ENCODE assay signal across 30 cellular contexts in genomic region chr12:119200601-119201000, GRCh38. TPM values are rescaled to one million over a fixed set of nuclear protein-coding genes. Genes with fewer than 3 reads are reported as not detected.
"Had no signal": no experiment of that assay in that cellular context is flagged by ENCODE, and none has a peak within 500 bp of the region (broad histone marks: within the 10 kb centered on the region; RNA-seq: fewer than 3 reads in every experiment).

No MANE protein-coding gene starts in this region.

- H3K4me3 ChIP-seq: adrenal gland, K562, Peyer's patch had no signal

- ATAC-seq: activated naive CD4-positive, alpha-beta T cell treated with anti-CD3 and anti-CD28 coated beads, Interleukin-2, amount 50 U/mL, for 72 hours; activated T-cell treated with anti-CD3 and anti-CD28 coated beads, Interleukin-2, amount 50 U/mL, for 4 hours; K562; PC-3 had no signal

- H3K27ac ChIP-seq: adrenal gland, Peyer's patch, VCaP had no signal

- H3K27me3 ChIP-seq: adrenal gland, Peyer's patch had no signal

- H3K9me3 ChIP-seq: adrenal gland, Peyer's patch had no signal

- H3K36me3 ChIP-seq: adrenal gland, Peyer's patch had no signal

- DNase-seq: activated B cell treated with CpG ODN at 0.5 μM for 24 hours; activated CD4-positive, alpha-beta memory T cell treated with anti-CD3 and anti-CD28 coated beads for 36 hours; activated CD4-positive, alpha-beta T cell treated with anti-CD3 and anti-CD28 coated beads for 4 hours; activated CD4-positive, alpha-beta T cell treated with anti-CD3 and anti-CD28 coated beads, Interleukin-2, amount 50 U/mL, for 1 hour; activated CD4-positive, CD25-positive, alpha-beta regulatory T cell treated with anti-CD3 and anti-CD28 coated beads, Interleukin-2, amount 50 U/mL, for 72 hours; activated CD8-positive, alpha-beta memory T cell treated with anti-CD3 and anti-CD28 coated beads, Interleukin-2, amount 50 U/mL, for 4 hours; activated gamma-delta T cell treated with Interleukin-2 at 50 U/mL for 16 hours; activated naive CD4-positive, alpha-beta T cell treated with anti-CD3 and anti-CD28 coated beads for 36 hours; activated T-cell treated with anti-CD3 and anti-CD28 coated beads for 4 hours; activated T-cell treated with anti-CD3 and anti-CD28 coated beads, Interleukin-2, amount 50 U/mL, for 4 hours; adrenal gland; caudate nucleus; NCI-H1092 treated with DMSO at 0.1 percent for 48 hours; NCI-H1417 treated with DMSO at 0.1 percent for 48 hours; NCI-H187 treated with DMSO at 0.1 percent for 48 hours; NCI-H2081; NCI-H345; NCI-H524 treated with DMSO at 0.1 percent for 48 hours; PC-3; Peyer's patch; RPMI8226; SIG-M5; SW 1271; T-helper 1 cell; T-helper 2 cell; T-helper 9 cell had no signal

- H3K4me1 ChIP-seq: adrenal gland, Peyer's patch had no signal

RNA-seq across cellular contexts. Expression of gene HSPB8, which starts 21.9 kb away (rescaled TPM):
- total RNA-seq: activated B cell treated with CpG ODN at 0.5 μM for 24 hours; activated CD4-positive, alpha-beta memory T cell treated with anti-CD3 and anti-CD28 coated beads for 36 hours; activated naive CD4-positive, alpha-beta T cell treated with anti-CD3 and anti-CD28 coated beads for 36 hours; activated naive CD4-positive, alpha-beta T cell treated with anti-CD3 and anti-CD28 coated beads, Interleukin-2, amount 50 U/mL, for 72 hours; activated T-cell treated with anti-CD3 and anti-CD28 coated beads, Interleukin-2, amount 50 U/mL, for 4 hours; activated T-helper 1 cell treated with anti-CD3 and anti-CD28 coated beads, Interleukin-12 subunit alpha, Interleukin-12 subunit beta, Interleukin-2, Interleukin-4 antibody, amounts not matched to agents 30 ng/mL and 10 ng/mL and 1 ng/mL, durations not matched to agents 14 hours and 24 hours and 36 hours had no signal
